8 cellular contexts compared by ENCODE assay signal in genomic region chr6:166955865-166956443, GRCh38. TPM values are rescaled to one million over a fixed set of nuclear protein-coding genes. Genes with fewer than 3 reads are reported as not detected.
DNase-seq lines count a peak whose midpoint lies in the region; ATAC-seq and TF ChIP-seq lines count a peak whose summit lies in the region.

No MANE protein-coding gene starts in this region.

- H3K4me1 Mint-ChIP-seq in activated CD4-positive, alpha-beta T cell treated with anti-CD3 and anti-CD28 coated beads for 36 hours: peaks cover 75% of the 10 kb centered on the region
- peaks cover 39% of the 10 kb centered on the region for H3K4me1 Mint-ChIP-seq in type B pancreatic cell (ENCODE audit: unreplicated experiment)

- H3K36me3 Mint-ChIP-seq in activated CD4-positive, alpha-beta T cell treated with anti-CD3 and anti-CD28 coated beads for 36 hours (ENCODE audit: low read depth): peaks cover 27% of the 10 kb centered on the region
- peaks cover under 1% of the 10 kb centered on the region for H3K36me3 Mint-ChIP-seq in type B pancreatic cell

- H3K4me1 ChIP-seq in lower lobe of right lung: peaks cover 61% of the 10 kb centered on the region

- intact Hi-C loops in activated CD4-positive, alpha-beta T cell treated with anti-CD3 and anti-CD28 coated beads for 36 hours (cut with DNase I, micrococcal nuclease): loop anchor here (1.0 to 2.0 kb wide), 6 partner anchors 13 to 573 kb away; partner anchors contain the start of genes CEP43 (in 1 of the 2) and RPS6KA2 (in 1 of the 2)
- intact Hi-C loops in lower lobe of right lung (cut with DNase I): no loop called here

- ATAC-seq in activated CD4-positive, alpha-beta T cell treated with anti-CD3 and anti-CD28 coated beads for 36 hours: peak; percentile 9
- ATAC-seq in HG02610 (IDR thresholded peaks at IDR 0.05; ENCODE audit: unreplicated experiment) (peak; percentile 1), lower lobe of right lung (peak; percentile 58 to 65)

- no peaks in the 10 kb centered on the region for H3K27me3 Mint-ChIP-seq in activated CD4-positive, alpha-beta T cell treated with anti-CD3 and anti-CD28 coated beads for 36 hours
- peaks cover 5% of the 10 kb centered on the region for H3K27me3 Mint-ChIP-seq in type B pancreatic cell

- no peaks in the 10 kb centered on the region for H3K36me3 ChIP-seq in lower lobe of right lung

- POLR2A ChIA-PET in activated CD4-positive, alpha-beta T cell treated with anti-CD3 and anti-CD28 coated beads for 36 hours (lab: Charles Lee): interaction anchor here (0.9 to 1.3 kb wide), 3 partner anchors 15 to 43 kb away, joined by 3 to 5 read pairs (median 3); partner anchors contain the start of gene CEP43

- H3K9me3 ChIP-seq in lower lobe of right lung: no peaks in the 10 kb centered on the region

- DNase-seq in activated CD4-positive, alpha-beta T cell treated with anti-CD3 and anti-CD28 coated beads for 36 hours: peak; percentile 62
- DNase-seq in activated CD4-positive, alpha-beta T cell treated with anti-CD3 and anti-CD28 coated beads for 1 hour: no peak
- DNase-seq in NCI-H526 (lab: John Stamatoyannopoulos, UW): peak; percentile 58 to 84
- DNase-seq in caudate nucleus (lab: John Stamatoyannopoulos, UW): peak in 2 of 61 donors; percentile 62 to 64
- no peak for DNase-seq in lower lobe of right lung
- DNase-seq in type B pancreatic cell (ENCODE audit: extremely low spot score, unreplicated experiment): no peak
- no peak for DNase-seq in stimulated activated CD4-positive, alpha-beta T cell treated with anti-CD3 and anti-CD28 coated beads, Interleukin-2, amount 100 ng/mL, for 24 hours

- TF ChIP-seq CTCF in lower lobe of right lung (IDR thresholded peaks at IDR 0.05) (no peak), type B pancreatic cell (conservative IDR thresholded peaks at IDR 0.05) (no peak)

- peak overlapping the region; percentile 100 for H3K4me3 ChIP-seq in lower lobe of right lung

- peak overlapping the region; percentile 91 for H3K27ac Mint-ChIP-seq in activated CD4-positive, alpha-beta T cell treated with anti-CD3 and anti-CD28 coated beads for 36 hours
- no peak overlapping the region for H3K27ac Mint-ChIP-seq in type B pancreatic cell

- H3K27ac ChIP-seq in caudate nucleus (ENCODE audit: low read depth, low read length) (peak overlapping the region; percentile 62), lower lobe of right lung (peak overlapping the region; percentile 98)

- H3K9me3 Mint-ChIP-seq in activated CD4-positive, alpha-beta T cell treated with anti-CD3 and anti-CD28 coated beads for 36 hours (ENCODE audit: low read depth): no peaks in the 10 kb centered on the region
- H3K9me3 Mint-ChIP-seq in type B pancreatic cell: no peaks in the 10 kb centered on the region

- H3K4me3 Mint-ChIP-seq in activated CD4-positive, alpha-beta T cell treated with anti-CD3 and anti-CD28 coated beads for 36 hours: peak overlapping the region; percentile 94
- peak overlapping the region; percentile 90 for H3K4me3 Mint-ChIP-seq in type B pancreatic cell

- no peaks in the 10 kb centered on the region for H3K27me3 ChIP-seq in lower lobe of right lung (ENCODE audit: low read depth)

- CTCF ChIA-PET in activated CD4-positive, alpha-beta T cell treated with anti-CD3 and anti-CD28 coated beads for 36 hours (lab: Charles Lee): interaction anchor here (0.6 to 3.5 kb wide), 3 partner anchors 14 to 133 kb away, joined by 3 to 18 read pairs (median 5); no protein-coding TSS in a partner anchor

RNA-seq across cellular contexts. Expression of gene RNASET2, which starts 0.4 kb away (rescaled TPM):
- total RNA-seq in activated CD4-positive, alpha-beta T cell treated with anti-CD3 and anti-CD28 coated beads for 36 hours: 10 to 100 TPM; 68.7 to 85.2 TPM
- 103 TPM for total RNA-seq in lower lobe of right lung
- total RNA-seq in type B pancreatic cell (ENCODE audit: low replicate concordance): 32.3 and 45.5 TPM in 2 replicates

RNA-seq across cellular contexts. Expression of gene CEP43, which starts 43.2 kb away (rescaled TPM):
- 10 to 100 TPM; 19.9 to 20.0 TPM for total RNA-seq in activated CD4-positive, alpha-beta T cell treated with anti-CD3 and anti-CD28 coated beads for 36 hours
- total RNA-seq in lower lobe of right lung (13.3 TPM), type B pancreatic cell (ENCODE audit: low replicate concordance) (18.3 and 35.3 TPM in 2 replicates)

Comparison
In these comparisons a context has a peak if more than half of its experiments do, and no peak if none do; other contexts are left out.
1. DNase-seq: peak in activated CD4-positive, alpha-beta T cell treated with anti-CD3 and anti-CD28 coated beads for 36 hours (single experiment) and NCI-H526 (2 of 2); none in activated CD4-positive, alpha-beta T cell treated with anti-CD3 and anti-CD28 coated beads for 1 hour (single experiment), lower lobe of right lung (single experiment), type B pancreatic cell (single experiment) and stimulated activated CD4-positive, alpha-beta T cell treated with anti-CD3 and anti-CD28 coated beads, Interleukin-2, amount 100 ng/mL, for 24 hours (0 of 2).
2. ATAC-seq: peak in every context shown above with its lines; median percentile 62 in lower lobe of right lung; 9 in activated CD4-positive, alpha-beta T cell treated with anti-CD3 and anti-CD28 coated beads for 36 hours; 1 in HG02610.